28 cellular contexts compared by ENCODE assay signal in genomic region chr2:119082821-119083400, GRCh38.
"Had no signal": no experiment of that assay in that cellular context is flagged by ENCODE, and none has a peak within 500 bp of the region (broad histone marks: within the 10 kb centered on the region; RNA-seq: fewer than 3 reads in every experiment).

No MANE protein-coding gene starts in this region.

- ATAC-seq: activated CD4-positive, alpha-beta T cell treated with anti-CD3 and anti-CD28 coated beads for 36 hours; activated naive CD4-positive, alpha-beta T cell treated with anti-CD3 and anti-CD28 coated beads, Interleukin-2, amount 50 U/mL, for 72 hours; activated T-cell treated with anti-CD3 and anti-CD28 coated beads, Interleukin-2, amount 50 U/mL, for 72 hours; esophagus mucosa; foreskin keratinocyte; gastrocnemius medialis; heart right ventricle had no signal

- H3K4me3 Mint-ChIP-seq: activated CD4-positive, alpha-beta memory T cell treated with anti-CD3 and anti-CD28 coated beads, Interleukin-2, amount 10 ng/mL, durations not matched to agents 7 days and 5 days; activated CD4-positive, alpha-beta T cell treated with anti-CD3 and anti-CD28 coated beads for 36 hours; activated CD4-positive, alpha-beta T cell treated with anti-CD3 and anti-CD28 coated beads, Interleukin-2, amount 10 ng/mL, durations not matched to agents 24 days and 14 days; activated naive CD4-positive, alpha-beta T cell treated with anti-CD3 and anti-CD28 coated beads, Interleukin-2, amount 10 ng/mL, durations not matched to agents 7 days and 5 days; activated T-cell treated with anti-CD3 and anti-CD28 coated beads, Interleukin-2, amount 50 U/mL, for 24 hours; activated T-cell treated with anti-CD3 and anti-CD28 coated beads, Interleukin-2, amount 50 U/mL, for 72 hours; central memory CD8-positive, alpha-beta T cell; dendritic cell treated with granulocyte-macrophage colony-stimulating factor and Interleukin-4, amounts not matched to agents 40 ng/mL and 50 ng/mL, for 4 days; endodermal cell had no signal

- H3K36me3 Mint-ChIP-seq: activated naive CD4-positive, alpha-beta T cell treated with anti-CD3 and anti-CD28 coated beads, Interleukin-2, amount 10 ng/mL, durations not matched to agents 7 days and 5 days; activated naive CD4-positive, alpha-beta T cell treated with anti-CD3 and anti-CD28 coated beads, Interleukin-2, amount 50 U/mL, for 72 hours had no signal

- DNase-seq: activated CD4-positive, alpha-beta memory T cell treated with anti-CD3 and anti-CD28 coated beads, Interleukin-2, amount 10 ng/mL, durations not matched to agents 7 days and 5 days; activated CD4-positive, alpha-beta T cell treated with anti-CD3 and anti-CD28 coated beads for 36 hours; activated CD4-positive, alpha-beta T cell treated with anti-CD3 and anti-CD28 coated beads, Interleukin-2, amount 10 ng/mL, durations not matched to agents 24 days and 14 days; activated CD4-positive, alpha-beta T cell treated with anti-CD3 and anti-CD28 coated beads, Interleukin-2, amount 50 U/mL, for 4 hours; activated CD4-positive, CD25-positive, alpha-beta regulatory T cell; activated CD4-positive, CD25-positive, alpha-beta regulatory T cell treated with anti-CD3 and anti-CD28 coated beads, Interleukin-2, amount 50 U/mL, for 72 hours; activated CD8-positive, alpha-beta memory T cell treated with anti-CD3 and anti-CD28 coated beads, Interleukin-2, amount 50 U/mL, for 48 hours; activated gamma-delta T cell; activated naive CD4-positive, alpha-beta T cell; activated naive CD4-positive, alpha-beta T cell treated with anti-CD3 and anti-CD28 coated beads, Interleukin-2, amount 10 ng/mL, durations not matched to agents 7 days and 5 days; activated T-cell treated with anti-CD3 and anti-CD28 coated beads for 4 hours; activated T-cell treated with anti-CD3 and anti-CD28 coated beads, Interleukin-2, amount 50 U/mL, for 24 hours; activated T-cell treated with anti-CD3 and anti-CD28 coated beads, Interleukin-2, amount 50 U/mL, for 72 hours; amniotic stem cell; anterior cingulate cortex; brain microvascular endothelial cell; dorsolateral prefrontal cortex; effector memory CD4-positive, alpha-beta T cell; endodermal cell; foreskin keratinocyte; gastrocnemius medialis; heart right ventricle; T-helper 2 cell had no signal

- H3K4me1 Mint-ChIP-seq: activated CD4-positive, alpha-beta memory T cell treated with anti-CD3 and anti-CD28 coated beads, Interleukin-2, amount 10 ng/mL, durations not matched to agents 7 days and 5 days; activated CD4-positive, alpha-beta T cell treated with anti-CD3 and anti-CD28 coated beads for 36 hours; activated CD4-positive, alpha-beta T cell treated with anti-CD3 and anti-CD28 coated beads, Interleukin-2, amount 10 ng/mL, durations not matched to agents 24 days and 14 days; activated naive CD4-positive, alpha-beta T cell treated with anti-CD3 and anti-CD28 coated beads, Interleukin-2, amount 10 ng/mL, durations not matched to agents 7 days and 5 days; central memory CD8-positive, alpha-beta T cell had no signal

- H3K27me3 Mint-ChIP-seq: activated CD4-positive, alpha-beta memory T cell treated with anti-CD3 and anti-CD28 coated beads, Interleukin-2, amount 10 ng/mL, durations not matched to agents 7 days and 5 days; activated naive CD4-positive, alpha-beta T cell treated with anti-CD3 and anti-CD28 coated beads, Interleukin-2, amount 10 ng/mL, durations not matched to agents 7 days and 5 days; activated T-cell treated with anti-CD3 and anti-CD28 coated beads, Interleukin-2, amount 50 U/mL, for 24 hours; central memory CD8-positive, alpha-beta T cell had no signal

- H3K27me3 ChIP-seq: brain microvascular endothelial cell, dorsolateral prefrontal cortex, gastrocnemius medialis, heart right ventricle had no signal

- H3K9me3 ChIP-seq: gastrocnemius medialis had no signal

- H3K9me3 Mint-ChIP-seq: activated CD4-positive, alpha-beta memory T cell treated with anti-CD3 and anti-CD28 coated beads, Interleukin-2, amount 10 ng/mL, durations not matched to agents 7 days and 5 days; activated CD4-positive, alpha-beta T cell treated with anti-CD3 and anti-CD28 coated beads, Interleukin-2, amount 10 ng/mL, durations not matched to agents 24 days and 14 days; activated naive CD4-positive, alpha-beta T cell treated with anti-CD3 and anti-CD28 coated beads, Interleukin-2, amount 10 ng/mL, durations not matched to agents 7 days and 5 days; activated naive CD4-positive, alpha-beta T cell treated with anti-CD3 and anti-CD28 coated beads, Interleukin-2, amount 50 U/mL, for 72 hours; activated T-cell treated with anti-CD3 and anti-CD28 coated beads, Interleukin-2, amount 50 U/mL, for 24 hours; central memory CD8-positive, alpha-beta T cell; dendritic cell treated with granulocyte-macrophage colony-stimulating factor and Interleukin-4, amounts not matched to agents 40 ng/mL and 50 ng/mL, for 4 days; endodermal cell had no signal

- H3K36me3 ChIP-seq: brain microvascular endothelial cell, gastrocnemius medialis, heart right ventricle had no signal

- H3K27ac Mint-ChIP-seq: activated CD4-positive, alpha-beta memory T cell treated with anti-CD3 and anti-CD28 coated beads, Interleukin-2, amount 10 ng/mL, durations not matched to agents 7 days and 5 days; activated CD4-positive, alpha-beta T cell treated with anti-CD3 and anti-CD28 coated beads for 36 hours; activated CD4-positive, alpha-beta T cell treated with anti-CD3 and anti-CD28 coated beads, Interleukin-2, amount 10 ng/mL, durations not matched to agents 24 days and 14 days; activated naive CD4-positive, alpha-beta T cell treated with anti-CD3 and anti-CD28 coated beads, Interleukin-2, amount 10 ng/mL, durations not matched to agents 7 days and 5 days; activated naive CD4-positive, alpha-beta T cell treated with anti-CD3 and anti-CD28 coated beads, Interleukin-2, amount 50 U/mL, for 72 hours; activated T-cell treated with anti-CD3 and anti-CD28 coated beads, Interleukin-2, amount 50 U/mL, for 24 hours; activated T-cell treated with anti-CD3 and anti-CD28 coated beads, Interleukin-2, amount 50 U/mL, for 72 hours; dendritic cell treated with granulocyte-macrophage colony-stimulating factor and Interleukin-4, amounts not matched to agents 40 ng/mL and 50 ng/mL, for 4 days; endodermal cell had no signal

- H3K4me1 ChIP-seq: foreskin keratinocyte, gastrocnemius medialis had no signal

- H3K27ac ChIP-seq: brain microvascular endothelial cell, coronary artery, dorsolateral prefrontal cortex, foreskin keratinocyte, gastrocnemius medialis, heart right ventricle had no signal

- H3K4me3 ChIP-seq: coronary artery, dorsolateral prefrontal cortex, gastrocnemius medialis, heart right ventricle had no signal
